ENCODE assay signal across 1 cellular context in genomic region chr11:70209391-70209912, GRCh38.
TF ChIP-seq lines count a peak whose summit lies in the region.

No MANE protein-coding gene starts in this region.

TF ChIP-seq in HEK293T, 16 proteins besides CTCF, POLR2A, EP300 and RAD21 (continued from another document):
- TF ChIP-seq CTBP1 (IDR thresholded peaks at IDR 0.05; ENCODE audit: borderline replicate concordance) (no peak), ARNT (IDR thresholded peaks at IDR 0.05) (no peak), L3MBTL2 (conservative IDR thresholded peaks at IDR 0.05) (no peak), LEF1 (IDR thresholded peaks at IDR 0.05; ENCODE audit: borderline replicate concordance) (no peak), PKNOX1 (IDR thresholded peaks at IDR 0.05) (no peak), FOXM1 (IDR thresholded peaks at IDR 0.05; ENCODE audit: borderline replicate concordance) (no peak)
